ENCODE assay signal across 10 cellular contexts in the genomic region with DNA sequence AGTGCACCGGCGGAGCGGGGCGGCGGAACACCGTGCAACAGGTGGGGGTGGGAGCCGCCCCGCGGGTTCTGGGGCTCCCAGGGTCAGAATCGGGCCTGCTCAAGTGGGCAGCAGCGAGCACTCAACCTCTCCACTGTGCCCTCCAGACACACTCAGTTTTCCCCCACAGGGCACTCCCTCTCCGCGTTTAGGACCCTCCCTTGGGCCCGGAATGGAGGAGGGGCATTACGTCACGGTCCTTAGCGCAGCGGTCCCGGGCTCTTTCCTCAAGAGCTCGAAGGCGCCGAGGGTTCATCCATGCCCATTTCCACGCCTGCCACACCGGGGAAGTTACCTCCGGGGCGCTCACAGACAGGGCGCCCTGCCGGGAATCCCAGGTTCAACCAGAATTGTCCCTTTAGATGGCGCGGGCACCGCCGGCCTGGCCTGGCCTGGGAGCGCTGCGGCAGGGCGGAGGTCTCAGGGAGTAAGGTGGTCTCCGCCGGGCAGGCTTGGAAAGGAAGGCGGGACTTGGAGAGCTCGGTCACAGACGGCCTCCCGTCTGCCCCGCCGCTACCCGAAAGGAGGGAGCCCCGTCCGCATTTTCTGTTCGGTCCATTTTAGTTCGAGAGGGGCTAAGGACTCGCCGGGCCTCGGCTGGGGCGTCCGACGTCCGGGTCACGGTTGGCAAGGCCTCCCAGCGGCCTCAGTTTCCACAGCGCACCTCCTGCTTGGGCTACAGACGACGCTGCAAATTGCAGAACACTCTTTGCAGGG. TPM values are rescaled to one million over a fixed set of nuclear protein-coding genes. Genes with fewer than 3 reads are reported as not detected.
DNase-seq lines count a peak whose midpoint lies in the region; ATAC-seq and TF ChIP-seq lines count a peak whose summit lies in the region.
"Had no signal": no experiment of that assay in that cellular context is flagged by ENCODE, and none has a peak within 500 bp of the region (broad histone marks: within the 10 kb centered on the region; RNA-seq: fewer than 3 reads in every experiment).

No MANE protein-coding gene starts in this region.

- peaks cover 69% of the 10 kb centered on the region for H3K4me1 Mint-ChIP-seq in nephron progenitor cell

- H3K4me3 ChIP-seq in BE2C (ENCODE audit: low read depth, low read length) (peak overlapping the region; percentile 42), KMS-11 (IDR thresholded peaks at IDR 0.05; ENCODE audit: insufficient read depth, low read depth, low read length) (no peak overlapping the region), duodenal mucosa (ENCODE audit: low read depth in 1 of 2, low read length in 2 of 2) (peak overlapping the region; percentile 65 to 70)
- H3K4me3 ChIP-seq: body of pancreas had no signal

- peak overlapping the region; percentile 68 for H3K4me2 ChIP-seq in KMS-11

- H3K36me3 Mint-ChIP-seq in nephron progenitor cell (ENCODE audit: low read depth), result no peaks in the 10 kb centered on the region

- TF ChIP-seq CTCF in BE2C (IDR thresholded peaks at IDR 0.05; ENCODE audit: low read depth, low read length), result no peak
- no peak for TF ChIP-seq CTCF in KMS-11 (conservative IDR thresholded peaks at IDR 0.05; ENCODE audit: low read depth, low read length)
- TF ChIP-seq CTCF in nephron progenitor cell (IDR thresholded peaks at IDR 0.05), result no peak

- peak overlapping the region; percentile 75 for H3K4me3 Mint-ChIP-seq in nephron progenitor cell

- H3K9me3 Mint-ChIP-seq in nephron progenitor cell, result no peaks in the 10 kb centered on the region

- no peaks in the 10 kb centered on the region for H3K4me1 ChIP-seq in BE2C
- H3K4me1 ChIP-seq in KMS-11 (ENCODE audit: low read depth, poor library complexity, severe bottlenecking), result peaks cover 19% of the 10 kb centered on the region
- peaks cover 35 to 36% of the 10 kb centered on the region in 2 donors for H3K4me1 ChIP-seq in duodenal mucosa (ENCODE audit: control insufficient read depth in 1 of 2, insufficient read depth in 2 of 2, low read length in 2 of 2)

- no peak overlapping the region for H3K27ac Mint-ChIP-seq in nephron progenitor cell

- H3K9me3 ChIP-seq in BE2C (no peaks in the 10 kb centered on the region), duodenal mucosa (ENCODE audit: control insufficient read depth in 1 of 2, low read length in 2 of 2) (no peaks in the 10 kb centered on the region)
- H3K9me3 ChIP-seq: body of pancreas had no signal

- no peaks in the 10 kb centered on the region for H4K20me1 ChIP-seq in KMS-11 (ENCODE audit: insufficient read depth)

- peak overlapping the region; percentile 76; the same call in 1 of the 2 replicates for H2AFZ ChIP-seq in KMS-11 (ENCODE audit: low read depth)

- ATAC-seq in GM18519 (IDR thresholded peaks at IDR 0.05; ENCODE audit: low FRiP score, unreplicated experiment), result no peak
- no peak for ATAC-seq in GM21825 (IDR thresholded peaks at IDR 0.05; ENCODE audit: unreplicated experiment)

- H3K36me3 ChIP-seq in BE2C (no peaks in the 10 kb centered on the region), KMS-11 (ENCODE audit: insufficient read depth) (no peaks in the 10 kb centered on the region), duodenal mucosa (ENCODE audit: control insufficient read depth in 1 of 2, insufficient read depth in 2 of 2, low read length in 2 of 2) (no peaks in the 10 kb centered on the region)

- DNase-seq in BE2C (no peak), nephron progenitor cell (peak; percentile 59), RPMI8226 (no peak), SHP77 (lab: John Stamatoyannopoulos, UW) (no peak)
- DNase-seq: NCI-H1436 had no signal

- H3K27me3 ChIP-seq in BE2C (peaks cover 62% of the 10 kb centered on the region), KMS-11 (ENCODE audit: insufficient read depth, low read depth) (no peaks in the 10 kb centered on the region; the same call in 1 of the 2 replicates), duodenal mucosa (ENCODE audit: control insufficient read depth in 1 of 2, insufficient read depth in 2 of 2, low read length in 2 of 2) (peaks cover 49 to 67% of the 10 kb centered on the region in 2 donors)

- H3K79me2 ChIP-seq in KMS-11 (ENCODE audit: insufficient read depth, low read depth), result no peaks in the 10 kb centered on the region

- H3K27ac ChIP-seq in KMS-11 (no peak overlapping the region), duodenal mucosa (ENCODE audit: low read depth, low read length) (no peak overlapping the region)
- H3K27ac ChIP-seq: body of pancreas had no signal

- H3K9ac ChIP-seq in KMS-11 (peak overlapping the region; percentile 22; the same call in 1 of the 2 replicates), duodenal mucosa (ENCODE audit: low read depth in 1 of 2, low read length in 2 of 2) (no peak overlapping the region)

- peaks cover 99% of the 10 kb centered on the region for H3K27me3 Mint-ChIP-seq in nephron progenitor cell (ENCODE audit: low read depth, poor library complexity)

RNA-seq across cellular contexts. Expression of gene RNU6-1, which starts 5.1 kb away (rescaled TPM):
- not detected for polyA plus RNA-seq in BE2C (2012; ENCODE audit: insufficient read depth, insufficient read length, low read depth)

RNA-seq across cellular contexts. Expression of gene SKOR1, which starts 9.5 kb away (rescaled TPM):
- polyA plus RNA-seq in BE2C (2012; ENCODE audit: insufficient read depth, insufficient read length, low read depth), result 0.28 TPM
